Comparison of ENCODE assay signal across 21 cellular contexts in the genomic region with DNA sequence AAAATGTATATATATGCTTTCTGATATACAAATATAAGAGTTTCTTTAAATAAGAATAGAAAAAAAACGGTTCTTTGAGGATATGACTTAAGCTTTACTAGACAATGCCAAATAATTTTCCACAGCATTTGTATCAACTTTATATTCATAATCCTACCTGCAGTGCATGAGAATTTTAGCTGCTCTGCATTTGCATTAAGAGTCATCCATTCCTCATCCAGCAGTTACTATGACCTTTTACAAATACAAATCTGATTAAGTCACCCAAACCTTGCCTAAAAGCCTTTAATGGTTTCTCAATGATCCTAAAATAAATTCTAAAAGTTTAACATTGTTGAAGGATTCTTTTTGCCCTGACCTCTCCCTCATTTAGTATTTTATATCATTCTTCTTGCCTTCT.
A peak's percentile ranks its signal among the peaks of the same experiment; 100 is the strongest.
DNase-seq lines count a peak whose midpoint lies in the region; ATAC-seq, FAIRE-seq and TF ChIP-seq lines count a peak whose summit lies in the region.
"Had no signal": no experiment of that assay in that cellular context is flagged by ENCODE, and none has a peak within 500 bp of the region (broad histone marks: within the 10 kb centered on the region; RNA-seq: fewer than 3 reads in every experiment).

No MANE protein-coding gene starts in this region.

- H3K9ac ChIP-seq in IMR-90 (ENCODE audit: low read depth, low read length) (no peak overlapping the region), astrocyte (ENCODE audit: low read length) (no peak overlapping the region)
- H3K9ac ChIP-seq: GM23248 had no signal

- CTCF ChIA-PET in IMR-90 (lab: Yijun Ruan, JAX) (no interaction called here), Caco-2 (lab: Charles Lee) (no interaction called here)

- H2AK5ac ChIP-seq in IMR-90 (ENCODE audit: low read depth, low read length), result no peak overlapping the region

- H3K27me3 ChIP-seq in IMR-90 (ENCODE audit: control insufficient read depth, insufficient read depth, low read length), result no peaks in the 10 kb centered on the region
- no peaks in the 10 kb centered on the region for H3K27me3 ChIP-seq in astrocyte (ENCODE audit: insufficient read depth, low read length)
- no peaks in the 10 kb centered on the region for H3K27me3 ChIP-seq in Caco-2 (replicated peaks; ENCODE audit: control insufficient read depth, insufficient read depth, low read length)

- H3K4me3 ChIP-seq in IMR-90 (ENCODE audit: insufficient read depth, low read depth, low read length) (no peak overlapping the region), astrocyte (ENCODE audit: insufficient read depth, low read depth, low read length) (no peak overlapping the region), Caco-2 (ENCODE audit: low read depth, low read length) (no peak overlapping the region)
- H3K4me3 ChIP-seq: GM23248 had no signal

- no peak overlapping the region for H3K4me3 Mint-ChIP-seq in astrocyte (ENCODE audit: unreplicated experiment)
- H3K4me3 Mint-ChIP-seq in Caco-2 (ENCODE audit: unreplicated experiment), result no peak overlapping the region
- H3K4me3 Mint-ChIP-seq: CD4-positive, CD25-positive, alpha-beta regulatory T cell; CD8-positive, alpha-beta T cell had no signal

- no peak overlapping the region for H3K4ac ChIP-seq in IMR-90 (ENCODE audit: low read depth, low read length)

- no peaks in the 10 kb centered on the region for H3K79me1 ChIP-seq in IMR-90 (ENCODE audit: low read depth in 1 of 2, low read length in 2 of 2)

- 0 out of 2 replicates have a peak, but pooled peaks cover 3% of the 10 kb centered on the region for H3K9me1 ChIP-seq in IMR-90 (ENCODE audit: insufficient read depth, low read length)

- H4K5ac ChIP-seq in IMR-90 (ENCODE audit: low read depth, low read length), result no peak overlapping the region

- no CpG with 5 or more reads among the region's 1 CpG for WGBS in IMR-90 (ENCODE audit: extremely low coverage in 2 of 2, insufficient read length in 1 of 2), 2 experiments

- no peak overlapping the region for H3K56ac ChIP-seq in IMR-90 (ENCODE audit: extremely low read depth, insufficient read depth, low read length)

- no peak overlapping the region for H4K8ac ChIP-seq in IMR-90 (ENCODE audit: low read depth in 2 of 2, low read length in 2 of 2)

- no peaks in the 10 kb centered on the region for H3K9me3 ChIP-seq in IMR-90 (ENCODE audit: control insufficient read depth, insufficient read depth, low read length)
- no peaks in the 10 kb centered on the region for H3K9me3 ChIP-seq in astrocyte (ENCODE audit: insufficient read depth, low read depth, low read length)
- H3K9me3 ChIP-seq in Caco-2, result no peaks in the 10 kb centered on the region

- no peak overlapping the region for H2BK120ac ChIP-seq in IMR-90 (ENCODE audit: low read depth, low read length)

- H3K27ac ChIP-seq in IMR-90 (ENCODE audit: insufficient read depth, low read length) (no peak overlapping the region), astrocyte (ENCODE audit: low read depth, low read length) (no peak overlapping the region)
- H3K27ac ChIP-seq: GM23248 had no signal

- H2BK15ac ChIP-seq in IMR-90 (ENCODE audit: low read depth, low read length), result no peak overlapping the region

- no peak overlapping the region for H3K27ac Mint-ChIP-seq in astrocyte (ENCODE audit: unreplicated experiment)
- no peak overlapping the region for H3K27ac Mint-ChIP-seq in Caco-2 (ENCODE audit: unreplicated experiment)
- H3K27ac Mint-ChIP-seq: CD4-positive, CD25-positive, alpha-beta regulatory T cell; CD8-positive, alpha-beta T cell had no signal

- no peak overlapping the region for H3K23ac ChIP-seq in IMR-90 (ENCODE audit: low read depth, low read length)

- TF ChIP-seq POLR2A in IMR-90 (IDR thresholded peaks at IDR 0.05; ENCODE audit: low read depth, low read length), result no peak

- dilution Hi-C loops in IMR-90 (cut with HindIII; ENCODE audit: low sequenced_read_pairs, unreplicated experiment), result no loop called here

- H2AFZ ChIP-seq in IMR-90 (replicated peaks; ENCODE audit: low read length, poor library complexity), result no peak overlapping the region
- no peak overlapping the region for H2AFZ ChIP-seq in astrocyte (ENCODE audit: low read depth, low read length)
- H2AFZ ChIP-seq: GM23248 had no signal

- no peaks in the 10 kb centered on the region for H3K9me3 Mint-ChIP-seq in astrocyte (ENCODE audit: unreplicated experiment)
- H3K9me3 Mint-ChIP-seq in Caco-2 (ENCODE audit: unreplicated experiment), result no peaks in the 10 kb centered on the region

- no peak overlapping the region for H3K4me2 ChIP-seq in IMR-90 (ENCODE audit: low read depth, low read length)
- H3K4me2 ChIP-seq in astrocyte (ENCODE audit: low read length), result no peak overlapping the region

- H3K4me1 ChIP-seq in IMR-90 (ENCODE audit: control insufficient read depth, insufficient read depth, low read length), result no peaks in the 10 kb centered on the region; the same call in 1 of the 2 replicates
- peaks cover 5% of the 10 kb centered on the region for H3K4me1 ChIP-seq in astrocyte (ENCODE audit: insufficient read depth, low read length)
- no peaks in the 10 kb centered on the region for H3K4me1 ChIP-seq in Caco-2

- no peak overlapping the region for H3K18ac ChIP-seq in IMR-90 (ENCODE audit: low read depth, low read length)

- H3K27me3 Mint-ChIP-seq in astrocyte (ENCODE audit: low read depth, unreplicated experiment) (no peaks in the 10 kb centered on the region), Caco-2 (ENCODE audit: insufficient read depth, unreplicated experiment) (no peaks in the 10 kb centered on the region)
- H3K27me3 Mint-ChIP-seq: CD4-positive, CD25-positive, alpha-beta regulatory T cell had no signal

- in situ Hi-C loops in IMR-90 (cut with MboI; ENCODE audit: low sequenced_read_pairs), result no loop called here

- BruUV-seq in IMR-90 (replicated peaks; lab: Mats Ljungman, UMichigan) (no TSS peak), Caco-2 (replicated peaks; lab: Mats Ljungman, UMichigan) (no TSS peak)

- no peak overlapping the region for H2BK5ac ChIP-seq in IMR-90 (ENCODE audit: low read depth, low read length, poor library complexity, severe bottlenecking)

- H3K4me1 Mint-ChIP-seq in astrocyte (ENCODE audit: low read depth, unreplicated experiment) (peaks cover 14% of the 10 kb centered on the region), Caco-2 (ENCODE audit: low read depth, unreplicated experiment) (no peaks in the 10 kb centered on the region)

- ATAC-seq in IMR-90 (ENCODE audit: low read depth), result no peak
- no peak for ATAC-seq in GM18868 (IDR thresholded peaks at IDR 0.05; ENCODE audit: unreplicated experiment)
- ATAC-seq: CD8-positive, alpha-beta T cell; HCT116 had no signal

- POLR2A ChIA-PET in IMR-90 (lab: Charles Lee; ENCODE audit: unreplicated experiment) (no interaction called here), Caco-2 (lab: Charles Lee) (no interaction called here)

- TF ChIP-seq CTCF in IMR-90 (conservative IDR thresholded peaks at IDR 0.05; ENCODE audit: low read depth, low read length) (no peak), astrocyte (IDR thresholded peaks at IDR 0.05; ENCODE audit: insufficient read depth, low read depth, low read length) (no peak), Caco-2 (IDR thresholded peaks at IDR 0.05; ENCODE audit: insufficient read depth in 1 of 2, low read depth in 1 of 2, low read length in 1 of 2, severe bottlenecking in 1 of 2, unreplicated experiment in 1 of 2) (no peak)

- H4K91ac ChIP-seq in IMR-90 (ENCODE audit: insufficient read depth, low read depth, low read length), result no peak overlapping the region

- DNase-seq in IMR-90 (peak; percentile 25), astrocyte (ENCODE audit: low read depth) (peak; percentile 4), fibroblast of peridontal ligament (ENCODE audit: extremely low read depth) (peak; percentile 8), Caco-2 (no peak), SIG-M5 treated with dmso at 0.1 percent for 504 hours (lab: John Stamatoyannopoulos, UW; ENCODE audit: unreplicated experiment) (no peak)
- DNase-seq in activated naive CD4-positive, alpha-beta T cell treated with Interleukin-2 at 50 U/mL for 16 hours, result no peak
- DNase-seq: C1 segment of cervical spinal cord; CD4-positive, CD25-positive, alpha-beta regulatory T cell; CD8-positive, alpha-beta T cell; DMS 273 treated with DMSO at 0.1 percent for 48 hours; DMS79; EL; GF-D8; GM23248; H7 had no signal

- intact Hi-C loops in IMR-90 (cut with micrococcal nuclease) (no loop called here), Caco-2 (cut with micrococcal nuclease; ENCODE audit: unreplicated experiment) (no loop called here)

- FAIRE-seq in astrocyte (lab: Jason Lieb, UNC), result no peak
- FAIRE-seq: D721Med, GM12891, GM18507, H1 had no signal

- no peak overlapping the region for H2BK20ac ChIP-seq in IMR-90 (ENCODE audit: low read depth, low read length)

- H3K36me3 Mint-ChIP-seq in astrocyte (ENCODE audit: low read depth, unreplicated experiment) (no peaks in the 10 kb centered on the region), Caco-2 (ENCODE audit: insufficient read depth, unreplicated experiment) (no peaks in the 10 kb centered on the region)
- H3K36me3 Mint-ChIP-seq: CD4-positive, CD25-positive, alpha-beta regulatory T cell; CD8-positive, alpha-beta T cell had no signal

- no peak for TF ChIP-seq RAD21 in IMR-90 (IDR thresholded peaks at IDR 0.05; ENCODE audit: low read length)

- H3K36me3 ChIP-seq in IMR-90 (ENCODE audit: control insufficient read depth, insufficient read depth, low read length), result no peaks in the 10 kb centered on the region
- H3K36me3 ChIP-seq in astrocyte (ENCODE audit: insufficient read depth, low read length), result no peaks in the 10 kb centered on the region
- no peaks in the 10 kb centered on the region for H3K36me3 ChIP-seq in Caco-2 (ENCODE audit: control insufficient read depth, insufficient read depth, low read length)

- H3K14ac ChIP-seq in IMR-90 (replicated peaks; ENCODE audit: low read depth, low read length), result no peak overlapping the region

- H4K20me1 ChIP-seq in IMR-90 (ENCODE audit: insufficient read depth, low read length), result no peaks in the 10 kb centered on the region
- no peaks in the 10 kb centered on the region for H4K20me1 ChIP-seq in astrocyte (ENCODE audit: insufficient read depth, low read length)

- no peaks in the 10 kb centered on the region for H3K79me2 ChIP-seq in astrocyte (ENCODE audit: insufficient read depth, low read length)

- H2AK9ac ChIP-seq in IMR-90 (replicated peaks; ENCODE audit: low read depth, low read length, poor library complexity), result no peak overlapping the region

TF ChIP-seq in IMR-90, 13 proteins besides CTCF, POLR2A, EP300 and RAD21:
- TF ChIP-seq, protein P1, sequence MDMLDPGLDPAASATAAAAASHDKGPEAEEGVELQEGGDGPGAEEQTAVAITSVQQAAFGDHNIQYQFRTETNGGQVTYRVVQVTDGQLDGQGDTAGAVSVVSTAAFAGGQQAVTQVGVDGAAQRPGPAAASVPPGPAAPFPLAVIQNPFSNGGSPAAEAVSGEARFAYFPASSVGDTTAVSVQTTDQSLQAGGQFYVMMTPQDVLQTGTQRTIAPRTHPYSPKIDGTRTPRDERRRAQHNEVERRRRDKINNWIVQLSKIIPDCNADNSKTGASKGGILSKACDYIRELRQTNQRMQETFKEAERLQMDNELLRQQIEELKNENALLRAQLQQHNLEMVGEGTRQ (IDR thresholded peaks at IDR 0.05; ENCODE audit: low read depth, low read length), result no peak
- TF ChIP-seq NFE2L2 (IDR thresholded peaks at IDR 0.05; ENCODE audit: low read depth, low read length), result no peak
- TF ChIP-seq MXI1 (IDR thresholded peaks at IDR 0.05; ENCODE audit: borderline replicate concordance, low read depth, low read length), result no peak
- no peak for TF ChIP-seq FOS (IDR thresholded peaks at IDR 0.05; ENCODE audit: low read depth, low read length)
TF ChIP-seq in IMR-90: peak in this region for 0.

Comparison
In these comparisons a context has a peak if more than half of its experiments do, and no peak if none do; other contexts are left out.
1. DNase-seq: peak in IMR-90 (single experiment), astrocyte (single experiment) and fibroblast of peridontal ligament (single experiment); none in Caco-2 (0 of 2), activated naive CD4-positive, alpha-beta T cell treated with Interleukin-2 at 50 U/mL for 16 hours (single experiment) and SIG-M5 treated with dmso at 0.1 percent for 504 hours (single experiment).